8 cellular contexts compared by ENCODE assay signal in the genomic region with DNA sequence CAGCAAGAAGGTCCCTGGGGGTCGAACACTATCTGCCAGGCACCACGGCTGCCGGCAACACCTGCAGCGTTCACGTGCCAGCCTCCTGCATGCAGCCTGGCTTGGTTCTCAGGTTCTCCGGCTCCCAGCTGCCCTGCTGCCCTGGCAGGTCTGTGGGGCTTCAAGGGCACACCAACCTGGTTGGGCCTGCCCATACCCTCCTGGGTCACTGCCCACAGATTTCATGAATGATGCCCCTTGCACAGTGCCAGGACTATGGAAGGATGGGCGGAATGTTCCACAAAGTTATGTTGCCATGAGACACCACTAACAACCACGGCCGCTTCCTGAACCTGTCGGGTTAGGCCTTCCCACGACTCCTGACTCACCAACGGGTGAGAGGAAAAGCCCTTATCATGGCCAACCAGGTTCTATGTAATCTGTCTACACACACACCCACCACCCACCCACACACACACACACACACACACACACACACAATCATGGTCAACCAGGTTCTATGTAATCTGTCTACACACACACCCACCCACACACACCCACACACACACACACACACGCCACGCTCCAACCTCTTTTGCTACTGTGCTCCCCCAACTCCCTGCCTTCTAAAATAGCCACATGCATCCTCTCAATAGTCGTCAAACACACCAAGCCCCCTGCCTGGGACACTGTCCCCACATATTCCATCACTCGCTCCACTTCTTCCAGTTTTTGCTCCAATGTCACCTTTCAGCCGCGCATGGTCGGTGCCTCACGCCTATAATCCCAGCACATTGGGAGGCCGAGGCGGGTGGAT. TPM values are rescaled to one million over a fixed set of nuclear protein-coding genes. Genes with fewer than 3 reads are reported as not detected.
DNase-seq lines count a peak whose midpoint lies in the region; ATAC-seq and TF ChIP-seq lines count a peak whose summit lies in the region.

No MANE protein-coding gene starts in this region.

- H3K9me3 ChIP-seq in ascending aorta = no peaks in the 10 kb centered on the region
- no peaks in the 10 kb centered on the region for H3K9me3 ChIP-seq in right lobe of liver
- H3K9me3 ChIP-seq in transverse colon = no peaks in the 10 kb centered on the region

- DNase-seq in Right ventricle myocardium inferior (ENCODE audit: missing footprints) (peak; percentile 75), cardiac septum (ENCODE audit: low spot score) (no peak), ascending aorta (ENCODE audit: low spot score in 2 of 2) (peak in 1 of 2 donors; percentile 94), right lobe of liver (peak in 1 of 3 donors; percentile 45), transverse colon (peak; percentile 82), activated gamma-delta T cell (lab: John Stamatoyannopoulos, UW) (no peak), posterior cingulate gyrus (no peak)

- H3K4me1 ChIP-seq in ascending aorta = peaks cover 67 to 100% of the 10 kb centered on the region in 2 donors
- H3K4me1 ChIP-seq in right lobe of liver = peaks cover 0 to 11% (median 3%) of the 10 kb centered on the region in 4 donors
- peaks cover 59 to 98% (median 73%) of the 10 kb centered on the region in 4 donors for H3K4me1 ChIP-seq in transverse colon

- H3K4me3 ChIP-seq in ascending aorta = no peak overlapping the region
- H3K4me3 ChIP-seq in right lobe of liver = no peak overlapping the region
- H3K4me3 ChIP-seq in transverse colon = no peak overlapping the region

- in situ Hi-C loops in transverse colon (cut with MboI; ENCODE audit: low pct_ligation_motif_present in 1 of 4, low pct_unique_long_range_greater_than_20kb in 1 of 4, low sequenced_read_pairs in 3 of 4) = no loop called here

- 68% methylated on average over 7 of the region's 22 CpGs for WGBS in right lobe of liver (ENCODE audit: insufficient coverage, low coverage, low lambda C conversion rate, missing lambda C conversion rate)
- 56 to 80% methylated on average over 10 to 22 of the region's 22 CpGs for WGBS in transverse colon (ENCODE audit: low coverage in 1 of 2), 2 donors

- ATAC-seq in Right ventricle myocardium inferior = peak; percentile 54
- ATAC-seq in right lobe of liver = peak; percentile 7 to 46 (median 31)
- ATAC-seq in activated CD4-positive, CD25-positive, alpha-beta regulatory T cell treated with anti-CD3 and anti-CD28 coated beads, Interleukin-2, amount 50 U/mL, for 24 hours = no peak

- H3K36me3 ChIP-seq in ascending aorta (no peaks in the 10 kb centered on the region), right lobe of liver (no peaks in the 10 kb centered on the region), transverse colon (no peaks in the 10 kb centered on the region)

- TF ChIP-seq POLR2A in right lobe of liver (IDR thresholded peaks at IDR 0.05) (no peak), transverse colon (IDR thresholded peaks at IDR 0.05) (peak; percentile 23)

- H3K27ac ChIP-seq in ascending aorta (peak overlapping the region; percentile 94 to 96), right lobe of liver (no peak overlapping the region), transverse colon (peak overlapping the region; percentile 74 to 98 (median 94))

- H3K27me3 ChIP-seq in ascending aorta (no peaks in the 10 kb centered on the region), right lobe of liver (no peaks in the 10 kb centered on the region), transverse colon (no peaks in the 10 kb centered on the region)

- TF ChIP-seq EP300 in transverse colon (IDR thresholded peaks at IDR 0.05; ENCODE audit: low read depth) = peak; percentile 61

- TF ChIP-seq CTCF in ascending aorta (IDR thresholded peaks at IDR 0.05) (no peak), right lobe of liver (IDR thresholded peaks at IDR 0.05) (no peak), transverse colon (IDR thresholded peaks at IDR 0.05) (no peak)

- intact Hi-C loops in Right ventricle myocardium inferior (cut with DNase I) (no loop called here), cardiac septum (cut with DNase I) (loop anchor here (5.0 kb wide), 1 partner anchor 32 kb away; a partner anchor contains a TSS), ascending aorta (cut with DNase I) (loop anchor here (10.0 kb wide), 1 partner anchor 1660 kb away; no protein-coding TSS in a partner anchor), right lobe of liver (cut with DNase I) (no loop called here), transverse colon (cut with DNase I; ENCODE audit: low total_unique reads) (loop anchor here (5.0 kb wide), 1 partner anchor 32 kb away; a partner anchor contains a TSS), posterior cingulate gyrus (cut with DNase I) (no loop called here)

RNA-seq across cellular contexts. Expression of a gene that starts 32.2 kb away (rescaled TPM):
- total RNA-seq in Right ventricle myocardium inferior = 269 TPM
- 506 TPM for total RNA-seq in cardiac septum
- 1,294 TPM for total RNA-seq in ascending aorta
- 10 to 100 TPM; 31.3 to 90.9 (median 43.7) TPM for total RNA-seq in right lobe of liver
- 100 to 1,000 TPM; 107 to 343 (median 228) TPM for total RNA-seq in transverse colon

Comparison
In these comparisons a context has a peak if more than half of its experiments do, and no peak if none do; other contexts are left out.
1. DNase-seq: peak in Right ventricle myocardium inferior (single experiment) and transverse colon (single experiment); none in cardiac septum (single experiment), activated gamma-delta T cell (single experiment) and posterior cingulate gyrus (0 of 10).
2. intact Hi-C loops: an anchor here in cardiac septum (5.0 kb wide), ascending aorta (10.0 kb wide) and transverse colon (5.0 kb wide); none called in Right ventricle myocardium inferior, right lobe of liver and posterior cingulate gyrus.
3. ATAC-seq: peak in Right ventricle myocardium inferior (single experiment) and right lobe of liver (4 of 4); none in activated CD4-positive, CD25-positive, alpha-beta regulatory T cell treated with anti-CD3 and anti-CD28 coated beads, Interleukin-2, amount 50 U/mL, for 24 hours (0 of 2).
4. H3K27ac ChIP-seq: peak in ascending aorta (2 of 2) and transverse colon (4 of 4); none in right lobe of liver (0 of 3).